Comparison of ENCODE assay signal across 1 cellular context in the genomic region with DNA sequence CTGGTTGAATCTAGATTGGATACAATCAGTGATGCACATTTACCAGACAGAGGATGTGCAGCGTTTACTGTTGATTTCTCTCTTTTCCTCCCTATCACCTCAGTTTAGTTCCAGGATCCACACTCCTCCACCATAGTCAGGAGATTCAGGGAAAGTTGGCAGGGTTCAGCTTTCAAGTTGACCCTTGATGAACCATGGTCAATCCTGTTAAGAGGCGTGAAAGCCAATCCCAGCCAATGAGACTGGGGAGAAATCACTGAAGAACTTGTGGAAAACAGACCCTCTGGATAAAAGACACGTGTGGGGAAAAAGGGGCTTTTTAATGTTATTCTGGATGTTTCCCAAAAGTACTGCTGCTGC.
TF ChIP-seq lines count a peak whose summit lies in the region.

No MANE protein-coding gene starts in this region.

TF ChIP-seq in HepG2, 621 proteins besides CTCF, POLR2A, EP300 and RAD21 (continued from another document and continues in another):
- TF ChIP-seq, protein P1, sequence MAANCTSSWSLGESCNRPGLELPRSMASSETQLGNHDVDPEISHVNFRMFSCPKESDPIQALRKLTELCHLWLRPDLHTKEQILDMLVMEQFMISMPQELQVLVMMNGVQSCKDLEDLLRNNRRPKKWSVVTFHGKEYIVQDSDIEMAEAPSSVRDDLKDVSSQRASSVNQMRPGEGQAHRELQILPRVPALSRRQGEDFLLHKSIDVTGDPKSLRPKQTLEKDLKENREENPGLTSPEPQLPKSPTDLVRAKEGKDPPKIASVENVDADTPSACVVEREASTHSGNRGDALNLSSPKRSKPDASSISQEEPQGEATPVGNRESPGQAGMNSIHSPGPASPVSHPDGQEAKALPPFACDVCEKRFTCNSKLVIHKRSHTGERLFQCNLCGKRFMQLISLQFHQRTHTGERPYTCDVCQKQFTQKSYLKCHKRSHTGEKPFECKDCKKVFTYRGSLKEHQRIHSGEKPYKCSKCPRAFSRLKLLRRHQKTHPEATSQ (CRISPR knock-in tag; IDR thresholded peaks at IDR 0.05; ENCODE audit: borderline replicate concordance) = no peak
- peak; percentile 17 for TF ChIP-seq TEAD3 (CRISPR knock-in tag; optimal IDR thresholded peaks at IDR 0.05; ENCODE audit: borderline replicate concordance)
- TF ChIP-seq ZNF790 (CRISPR knock-in tag; IDR thresholded peaks at IDR 0.05; ENCODE audit: borderline replicate concordance) = 0 out of 2 replicates have a peak, but pooled peaks have one; percentile 40
- TF ChIP-seq ZNF256 (CRISPR knock-in tag; conservative IDR thresholded peaks at IDR 0.05) = no peak
- TF ChIP-seq ZFP36L2 (CRISPR knock-in tag; IDR thresholded peaks at IDR 0.05) = no peak
- TF ChIP-seq PHB2 (IDR thresholded peaks at IDR 0.05; ENCODE audit: partially characterized antibody) = no peak
- no peak; the same call in 1 of the 2 replicates for TF ChIP-seq ZC3H4 (CRISPR knock-in tag; IDR thresholded peaks at IDR 0.05; ENCODE audit: borderline replicate concordance)
- no peak for TF ChIP-seq SP1 (IDR thresholded peaks at IDR 0.05)
- TF ChIP-seq SP1 (CRISPR knock-in tag; IDR thresholded peaks at IDR 0.05) = no peak
- TF ChIP-seq ZNF563 (CRISPR knock-in tag; IDR thresholded peaks at IDR 0.05) = no peak
- TF ChIP-seq SSRP1 (CRISPR knock-in tag; IDR thresholded peaks at IDR 0.05) = 0 out of 2 replicates have a peak, but pooled peaks have one; percentile 4
- no peak for TF ChIP-seq ZNF441 (CRISPR knock-in tag; IDR thresholded peaks at IDR 0.05; ENCODE audit: borderline replicate concordance)
- TF ChIP-seq, protein P2, sequence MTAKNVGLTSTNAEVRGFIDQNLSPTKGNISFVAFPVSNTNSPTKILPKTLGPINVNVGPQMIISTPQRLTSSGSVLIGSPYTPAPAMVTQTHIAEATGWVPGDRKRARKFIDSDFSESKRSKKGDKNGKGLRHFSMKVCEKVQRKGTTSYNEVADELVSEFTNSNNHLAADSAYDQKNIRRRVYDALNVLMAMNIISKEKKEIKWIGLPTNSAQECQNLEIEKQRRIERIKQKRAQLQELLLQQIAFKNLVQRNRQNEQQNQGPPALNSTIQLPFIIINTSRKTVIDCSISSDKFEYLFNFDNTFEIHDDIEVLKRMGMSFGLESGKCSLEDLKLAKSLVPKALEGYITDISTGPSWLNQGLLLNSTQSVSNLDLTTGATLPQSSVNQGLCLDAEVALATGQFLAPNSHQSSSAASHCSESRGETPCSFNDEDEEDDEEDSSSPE (CRISPR knock-in tag; IDR thresholded peaks at IDR 0.05) = 0 out of 2 replicates have a peak, but pooled peaks have one; percentile 4
- TF ChIP-seq, protein P3, sequence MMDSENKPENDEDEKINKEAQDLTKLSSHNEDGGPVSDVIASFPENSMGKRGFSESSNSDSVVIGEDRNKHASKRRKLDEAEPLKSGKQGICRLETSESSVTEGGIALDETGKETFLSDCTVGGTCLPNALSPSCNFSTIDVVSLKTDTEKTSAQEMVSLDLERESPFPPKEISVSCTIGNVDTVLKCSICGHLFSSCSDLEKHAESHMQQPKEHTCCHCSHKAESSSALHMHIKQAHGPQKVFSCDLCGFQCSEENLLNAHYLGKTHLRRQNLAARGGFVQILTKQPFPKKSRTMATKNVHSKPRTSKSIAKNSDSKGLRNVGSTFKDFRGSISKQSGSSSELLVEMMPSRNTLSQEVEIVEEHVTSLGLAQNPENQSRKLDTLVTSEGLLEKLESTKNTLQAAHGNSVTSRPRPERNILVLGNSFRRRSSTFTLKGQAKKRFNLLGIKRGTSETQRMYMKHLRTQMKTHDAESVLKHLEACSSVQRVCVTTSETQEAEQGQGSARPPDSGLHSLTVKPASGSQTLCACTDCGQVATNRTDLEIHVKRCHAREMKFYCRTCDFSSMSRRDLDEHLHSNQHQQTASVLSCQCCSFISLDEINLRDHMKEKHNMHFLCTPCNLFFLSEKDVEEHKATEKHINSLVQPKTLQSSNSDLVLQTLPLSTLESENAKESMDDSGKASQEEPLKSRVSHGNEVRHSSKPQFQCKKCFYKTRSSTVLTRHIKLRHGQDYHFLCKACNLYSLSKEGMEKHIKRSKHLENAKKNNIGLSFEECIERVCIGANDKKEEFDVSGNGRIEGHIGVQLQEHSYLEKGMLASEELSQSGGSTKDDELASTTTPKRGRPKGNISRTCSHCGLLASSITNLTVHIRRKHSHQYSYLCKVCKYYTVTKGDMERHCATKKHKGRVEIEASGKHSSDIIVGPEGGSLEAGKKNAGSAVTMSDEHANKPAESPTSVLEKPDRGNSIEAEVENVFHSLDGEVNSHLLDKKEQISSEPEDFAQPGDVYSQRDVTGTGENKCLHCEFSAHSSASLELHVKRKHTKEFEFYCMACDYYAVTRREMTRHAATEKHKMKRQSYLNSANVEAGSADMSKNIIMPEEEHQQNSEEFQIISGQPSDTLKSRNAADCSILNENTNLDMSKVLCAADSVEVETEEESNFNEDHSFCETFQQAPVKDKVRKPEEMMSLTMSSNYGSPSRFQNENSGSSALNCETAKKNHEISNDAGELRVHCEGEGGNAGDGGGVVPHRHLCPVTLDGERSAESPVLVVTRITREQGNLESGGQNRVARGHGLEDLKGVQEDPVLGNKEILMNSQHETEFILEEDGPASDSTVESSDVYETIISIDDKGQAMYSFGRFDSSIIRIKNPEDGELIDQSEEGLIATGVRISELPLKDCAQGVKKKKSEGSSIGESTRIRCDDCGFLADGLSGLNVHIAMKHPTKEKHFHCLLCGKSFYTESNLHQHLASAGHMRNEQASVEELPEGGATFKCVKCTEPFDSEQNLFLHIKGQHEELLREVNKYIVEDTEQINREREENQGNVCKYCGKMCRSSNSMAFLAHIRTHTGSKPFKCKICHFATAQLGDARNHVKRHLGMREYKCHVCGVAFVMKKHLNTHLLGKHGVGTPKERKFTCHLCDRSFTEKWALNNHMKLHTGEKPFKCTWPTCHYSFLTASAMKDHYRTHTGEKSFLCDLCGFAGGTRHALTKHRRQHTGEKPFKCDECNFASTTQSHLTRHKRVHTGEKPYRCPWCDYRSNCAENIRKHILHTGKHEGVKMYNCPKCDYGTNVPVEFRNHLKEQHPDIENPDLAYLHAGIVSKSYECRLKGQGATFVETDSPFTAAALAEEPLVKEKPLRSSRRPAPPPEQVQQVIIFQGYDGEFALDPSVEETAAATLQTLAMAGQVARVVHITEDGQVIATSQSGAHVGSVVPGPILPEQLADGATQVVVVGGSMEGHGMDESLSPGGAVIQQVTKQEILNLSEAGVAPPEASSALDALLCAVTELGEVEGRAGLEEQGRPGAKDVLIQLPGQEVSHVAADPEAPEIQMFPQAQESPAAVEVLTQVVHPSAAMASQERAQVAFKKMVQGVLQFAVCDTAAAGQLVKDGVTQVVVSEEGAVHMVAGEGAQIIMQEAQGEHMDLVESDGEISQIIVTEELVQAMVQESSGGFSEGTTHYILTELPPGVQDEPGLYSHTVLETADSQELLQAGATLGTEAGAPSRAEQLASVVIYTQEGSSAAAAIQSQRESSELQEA (CRISPR knock-in tag; IDR thresholded peaks at IDR 0.05; ENCODE audit: not compliant biosample characterization) = no peak
- no peak for TF ChIP-seq ZSCAN22 (CRISPR knock-in tag; IDR thresholded peaks at IDR 0.05)
- TF ChIP-seq, protein P4, sequence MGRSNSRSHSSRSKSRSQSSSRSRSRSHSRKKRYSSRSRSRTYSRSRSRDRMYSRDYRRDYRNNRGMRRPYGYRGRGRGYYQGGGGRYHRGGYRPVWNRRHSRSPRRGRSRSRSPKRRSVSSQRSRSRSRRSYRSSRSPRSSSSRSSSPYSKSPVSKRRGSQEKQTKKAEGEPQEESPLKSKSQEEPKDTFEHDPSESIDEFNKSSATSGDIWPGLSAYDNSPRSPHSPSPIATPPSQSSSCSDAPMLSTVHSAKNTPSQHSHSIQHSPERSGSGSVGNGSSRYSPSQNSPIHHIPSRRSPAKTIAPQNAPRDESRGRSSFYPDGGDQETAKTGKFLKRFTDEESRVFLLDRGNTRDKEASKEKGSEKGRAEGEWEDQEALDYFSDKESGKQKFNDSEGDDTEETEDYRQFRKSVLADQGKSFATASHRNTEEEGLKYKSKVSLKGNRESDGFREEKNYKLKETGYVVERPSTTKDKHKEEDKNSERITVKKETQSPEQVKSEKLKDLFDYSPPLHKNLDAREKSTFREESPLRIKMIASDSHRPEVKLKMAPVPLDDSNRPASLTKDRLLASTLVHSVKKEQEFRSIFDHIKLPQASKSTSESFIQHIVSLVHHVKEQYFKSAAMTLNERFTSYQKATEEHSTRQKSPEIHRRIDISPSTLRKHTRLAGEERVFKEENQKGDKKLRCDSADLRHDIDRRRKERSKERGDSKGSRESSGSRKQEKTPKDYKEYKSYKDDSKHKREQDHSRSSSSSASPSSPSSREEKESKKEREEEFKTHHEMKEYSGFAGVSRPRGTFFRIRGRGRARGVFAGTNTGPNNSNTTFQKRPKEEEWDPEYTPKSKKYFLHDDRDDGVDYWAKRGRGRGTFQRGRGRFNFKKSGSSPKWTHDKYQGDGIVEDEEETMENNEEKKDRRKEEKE (IDR thresholded peaks at IDR 0.05) = no peak
- TF ChIP-seq ZNF879 (CRISPR knock-in tag; IDR thresholded peaks at IDR 0.05) = 0 out of 2 replicates have a peak, but pooled peaks have one; percentile 42
- TF ChIP-seq, protein P5, sequence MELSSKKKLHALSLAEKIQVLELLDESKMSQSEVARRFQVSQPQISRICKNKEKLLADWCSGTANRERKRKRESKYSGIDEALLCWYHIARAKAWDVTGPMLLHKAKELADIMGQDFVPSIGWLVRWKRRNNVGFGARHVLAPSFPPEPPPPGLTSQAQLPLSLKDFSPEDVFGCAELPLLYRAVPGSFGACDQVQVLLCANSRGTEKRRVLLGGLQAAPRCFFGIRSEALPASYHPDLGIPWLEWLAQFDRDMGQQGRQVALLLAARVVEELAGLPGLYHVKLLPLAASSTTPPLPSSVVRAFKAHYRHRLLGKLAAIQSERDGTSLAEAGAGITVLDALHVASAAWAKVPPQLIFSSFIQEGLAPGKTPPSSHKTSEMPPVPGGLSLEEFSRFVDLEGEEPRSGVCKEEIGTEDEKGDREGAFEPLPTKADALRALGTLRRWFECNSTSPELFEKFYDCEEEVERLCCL (CRISPR knock-in tag; IDR thresholded peaks at IDR 0.05; ENCODE audit: borderline replicate concordance) = no peak
- no peak for TF ChIP-seq ZNF724P (CRISPR knock-in tag; IDR thresholded peaks at IDR 0.05; ENCODE audit: borderline replicate concordance)
- TF ChIP-seq, protein P6, sequence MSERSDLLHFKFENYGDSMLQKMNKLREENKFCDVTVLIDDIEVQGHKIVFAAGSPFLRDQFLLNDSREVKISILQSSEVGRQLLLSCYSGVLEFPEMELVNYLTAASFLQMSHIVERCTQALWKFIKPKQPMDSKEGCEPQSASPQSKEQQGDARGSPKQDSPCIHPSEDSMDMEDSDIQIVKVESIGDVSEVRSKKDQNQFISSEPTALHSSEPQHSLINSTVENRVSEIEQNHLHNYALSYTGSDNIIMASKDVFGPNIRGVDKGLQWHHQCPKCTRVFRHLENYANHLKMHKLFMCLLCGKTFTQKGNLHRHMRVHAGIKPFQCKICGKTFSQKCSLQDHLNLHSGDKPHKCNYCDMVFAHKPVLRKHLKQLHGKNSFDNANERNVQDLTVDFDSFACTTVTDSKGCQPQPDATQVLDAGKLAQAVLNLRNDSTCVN (CRISPR knock-in tag; IDR thresholded peaks at IDR 0.05; ENCODE audit: borderline replicate concordance) = no peak
- TF ChIP-seq NFKB2 (CRISPR knock-in tag; IDR thresholded peaks at IDR 0.05; ENCODE audit: borderline replicate concordance) = no peak
- TF ChIP-seq ZNF547 (CRISPR knock-in tag; IDR thresholded peaks at IDR 0.05) = no peak
- no peak for TF ChIP-seq TBX2 (CRISPR knock-in tag; IDR thresholded peaks at IDR 0.05; ENCODE audit: borderline replicate concordance)
- no peak for TF ChIP-seq HDAC2 (CRISPR knock-in tag; IDR thresholded peaks at IDR 0.05)
- TF ChIP-seq ZKSCAN1 (IDR thresholded peaks at IDR 0.05; ENCODE audit: low read length) = no peak
- TF ChIP-seq, protein P7, sequence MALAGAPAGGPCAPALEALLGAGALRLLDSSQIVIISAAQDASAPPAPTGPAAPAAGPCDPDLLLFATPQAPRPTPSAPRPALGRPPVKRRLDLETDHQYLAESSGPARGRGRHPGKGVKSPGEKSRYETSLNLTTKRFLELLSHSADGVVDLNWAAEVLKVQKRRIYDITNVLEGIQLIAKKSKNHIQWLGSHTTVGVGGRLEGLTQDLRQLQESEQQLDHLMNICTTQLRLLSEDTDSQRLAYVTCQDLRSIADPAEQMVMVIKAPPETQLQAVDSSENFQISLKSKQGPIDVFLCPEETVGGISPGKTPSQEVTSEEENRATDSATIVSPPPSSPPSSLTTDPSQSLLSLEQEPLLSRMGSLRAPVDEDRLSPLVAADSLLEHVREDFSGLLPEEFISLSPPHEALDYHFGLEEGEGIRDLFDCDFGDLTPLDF (CRISPR knock-in tag; IDR thresholded peaks at IDR 0.05) = no peak
- TF ChIP-seq, protein P8, sequence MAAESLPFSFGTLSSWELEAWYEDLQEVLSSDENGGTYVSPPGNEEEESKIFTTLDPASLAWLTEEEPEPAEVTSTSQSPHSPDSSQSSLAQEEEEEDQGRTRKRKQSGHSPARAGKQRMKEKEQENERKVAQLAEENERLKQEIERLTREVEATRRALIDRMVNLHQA (CRISPR knock-in tag; IDR thresholded peaks at IDR 0.05) = no peak
- no peak for TF ChIP-seq ZNF367 (CRISPR knock-in tag; IDR thresholded peaks at IDR 0.05; ENCODE audit: borderline replicate concordance)
- TF ChIP-seq MTF1 (CRISPR knock-in tag; IDR thresholded peaks at IDR 0.05) = no peak
- TF ChIP-seq ZNF20 (CRISPR knock-in tag; IDR thresholded peaks at IDR 0.05) = 0 out of 2 replicates have a peak, but pooled peaks have one; percentile 42
- TF ChIP-seq ZNF317 (CRISPR knock-in tag; IDR thresholded peaks at IDR 0.05) = no peak
- TF ChIP-seq, protein P9, sequence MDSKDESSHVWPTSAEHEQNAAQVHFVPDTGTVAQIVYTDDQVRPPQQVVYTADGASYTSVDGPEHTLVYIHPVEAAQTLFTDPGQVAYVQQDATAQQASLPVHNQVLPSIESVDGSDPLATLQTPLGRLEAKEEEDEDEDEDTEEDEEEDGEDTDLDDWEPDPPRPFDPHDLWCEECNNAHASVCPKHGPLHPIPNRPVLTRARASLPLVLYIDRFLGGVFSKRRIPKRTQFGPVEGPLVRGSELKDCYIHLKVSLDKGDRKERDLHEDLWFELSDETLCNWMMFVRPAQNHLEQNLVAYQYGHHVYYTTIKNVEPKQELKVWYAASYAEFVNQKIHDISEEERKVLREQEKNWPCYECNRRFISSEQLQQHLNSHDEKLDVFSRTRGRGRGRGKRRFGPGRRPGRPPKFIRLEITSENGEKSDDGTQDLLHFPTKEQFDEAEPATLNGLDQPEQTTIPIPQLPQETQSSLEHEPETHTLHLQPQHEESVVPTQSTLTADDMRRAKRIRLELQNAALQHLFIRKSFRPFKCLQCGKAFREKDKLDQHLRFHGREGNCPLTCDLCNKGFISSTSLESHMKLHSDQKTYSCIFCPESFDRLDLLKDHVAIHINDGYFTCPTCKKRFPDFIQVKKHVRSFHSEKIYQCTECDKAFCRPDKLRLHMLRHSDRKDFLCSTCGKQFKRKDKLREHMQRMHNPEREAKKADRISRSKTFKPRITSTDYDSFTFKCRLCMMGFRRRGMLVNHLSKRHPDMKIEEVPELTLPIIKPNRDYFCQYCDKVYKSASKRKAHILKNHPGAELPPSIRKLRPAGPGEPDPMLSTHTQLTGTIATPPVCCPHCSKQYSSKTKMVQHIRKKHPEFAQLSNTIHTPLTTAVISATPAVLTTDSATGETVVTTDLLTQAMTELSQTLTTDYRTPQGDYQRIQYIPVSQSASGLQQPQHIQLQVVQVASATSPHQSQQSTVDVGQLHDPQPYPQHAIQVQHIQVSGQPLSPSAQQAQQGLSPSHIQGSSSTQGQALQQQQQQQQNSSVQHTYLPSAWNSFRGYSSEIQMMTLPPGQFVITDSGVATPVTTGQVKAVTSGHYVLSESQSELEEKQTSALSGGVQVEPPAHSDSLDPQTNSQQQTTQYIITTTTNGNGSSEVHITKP (CRISPR knock-in tag; IDR thresholded peaks at IDR 0.05; ENCODE audit: low read depth) = 0 out of 2 replicates have a peak, but pooled peaks have one; percentile 4
- no peak for TF ChIP-seq KDM4B (CRISPR knock-in tag; IDR thresholded peaks at IDR 0.05)
- TF ChIP-seq ZNF674 (CRISPR knock-in tag; IDR thresholded peaks at IDR 0.05; ENCODE audit: low read depth) = no peak
- no peak for TF ChIP-seq NR2C2 (CRISPR knock-in tag; IDR thresholded peaks at IDR 0.05; ENCODE audit: borderline replicate concordance)
- no peak for TF ChIP-seq SALL1 (CRISPR knock-in tag; IDR thresholded peaks at IDR 0.05)
